Comparison of ENCODE assay signal across 8 cellular contexts in genomic region chr12:49548481-49548821, GRCh38. TPM values are rescaled to one million over a fixed set of nuclear protein-coding genes. Genes with fewer than 3 reads are reported as not detected.
DNase-seq lines count a peak whose midpoint lies in the region; ATAC-seq, FAIRE-seq and TF ChIP-seq lines count a peak whose summit lies in the region.

No MANE protein-coding gene starts in this region.

- RAD21 ChIA-PET in GM12878 (lab: Charles Lee; ENCODE audit: unreplicated experiment): interaction anchor here (1.9 kb wide), 1 partner anchor 190 kb away, joined by 6 read pairs; no protein-coding TSS in a partner anchor

- no peak for TF ChIP-seq CTCF in GM12878 (IDR thresholded peaks at IDR 0.05 in 2 of 3, conservative IDR thresholded peaks at IDR 0.05 in 1 of 3; ENCODE audit: control insufficient read depth in 2 of 3, extremely low read depth in 1 of 3, insufficient read depth in 1 of 3, low read depth in 3 of 3, low read length in 3 of 3)
- TF ChIP-seq CTCF in upper lobe of left lung (IDR thresholded peaks at IDR 0.05): no peak

- SMC1A ChIA-PET in GM12878 (lab: Charles Lee; ENCODE audit: uncharacterized antibody, unreplicated experiment): no interaction called here

- CTCF ChIA-PET in GM12878 (lab: Yijun Ruan, JAX): no interaction called here
- CTCF ChIA-PET in naive thymus-derived CD4-positive, alpha-beta T cell (lab: Charles Lee): interaction anchor here (1.2 kb wide), 1 partner anchor 190 kb away, joined by 3 read pairs; no protein-coding TSS in a partner anchor

- H3K9ac ChIP-seq in GM12878 (ENCODE audit: control insufficient read depth, insufficient read depth, low read length): no peak overlapping the region

- no TSS peak for BruUV-seq in GM12878 (replicated peaks; lab: Mats Ljungman, UMichigan)

- H3K4me3 Mint-ChIP-seq in activated naive CD4-positive, alpha-beta T cell treated with anti-CD3 and anti-CD28 coated beads, Interleukin-2, amount 50 U/mL, for 24 hours: peak overlapping the region; percentile 78
- H3K4me3 Mint-ChIP-seq in naive thymus-derived CD4-positive, alpha-beta T cell: peak overlapping the region in 9 of 10 donors; percentile 59 to 85 (median 79)

- TF ChIP-seq EP300 in GM12878 (IDR thresholded peaks at IDR 0.05; ENCODE audit: borderline replicate concordance in 1 of 2, control insufficient read depth in 1 of 2, low read depth in 2 of 2, low read length in 2 of 2) (no peak), upper lobe of left lung (IDR thresholded peaks at IDR 0.05) (no peak)

- H3K4me3 ChIP-seq in GM12878: no peak overlapping the region
- peak overlapping the region; percentile 14 for H3K4me3 ChIP-seq in naive thymus-derived CD4-positive, alpha-beta T cell (ENCODE audit: low read length)
- peak overlapping the region in 3 of 4 donors; percentile 25 to 43 (median 36) for H3K4me3 ChIP-seq in upper lobe of left lung

- no peaks in the 10 kb centered on the region for H3K9me3 Mint-ChIP-seq in activated naive CD4-positive, alpha-beta T cell treated with anti-CD3 and anti-CD28 coated beads, Interleukin-2, amount 50 U/mL, for 24 hours
- H3K9me3 Mint-ChIP-seq in naive thymus-derived CD4-positive, alpha-beta T cell: peaks cover 0 to 2% (median 0%) of the 10 kb centered on the region in 11 donors

- H3K36me3 ChIP-seq in GM12878 (ENCODE audit: control insufficient read depth in 2 of 2, insufficient read depth in 2 of 2, low read length in 1 of 2): no peaks in the 10 kb centered on the region
- H3K36me3 ChIP-seq in naive thymus-derived CD4-positive, alpha-beta T cell (ENCODE audit: control insufficient read depth in 2 of 3, insufficient read depth in 3 of 3, low read length in 3 of 3): no peaks in the 10 kb centered on the region
- no peaks in the 10 kb centered on the region for H3K36me3 ChIP-seq in upper lobe of left lung

- WGBS in GM12878 (ENCODE audit: insufficient coverage, insufficient replicate concordance, low lambda C conversion rate, missing lambda C conversion rate): 70% methylated on average over 6 of the region's 8 CpGs
- WGBS in upper lobe of left lung, 2 donors: 42 to 52% methylated on average over 5 to 8 of the region's 8 CpGs

- peaks cover 9% of the 10 kb centered on the region for H3K4me1 Mint-ChIP-seq in activated naive CD4-positive, alpha-beta T cell treated with anti-CD3 and anti-CD28 coated beads, Interleukin-2, amount 50 U/mL, for 24 hours
- H3K4me1 Mint-ChIP-seq in naive thymus-derived CD4-positive, alpha-beta T cell: peaks cover 9 to 20% (median 16%) of the 10 kb centered on the region in 7 donors

- H3K27ac Mint-ChIP-seq in activated naive CD4-positive, alpha-beta T cell treated with anti-CD3 and anti-CD28 coated beads, Interleukin-2, amount 50 U/mL, for 24 hours: no peak overlapping the region
- peak overlapping the region in 2 of 9 donors; percentile 19 to 26 for H3K27ac Mint-ChIP-seq in naive thymus-derived CD4-positive, alpha-beta T cell

- no peaks in the 10 kb centered on the region for H3K9me3 ChIP-seq in GM12878 (replicated peaks; ENCODE audit: control insufficient read depth, insufficient read depth, low read length)
- H3K9me3 ChIP-seq in naive thymus-derived CD4-positive, alpha-beta T cell (ENCODE audit: control insufficient read depth in 2 of 3, low read length in 3 of 3): no peaks in the 10 kb centered on the region
- no peaks in the 10 kb centered on the region for H3K9me3 ChIP-seq in upper lobe of left lung

- H3K4me1 ChIP-seq in GM12878 (ENCODE audit: control insufficient read depth, insufficient read depth, low read length): no peaks in the 10 kb centered on the region
- H3K4me1 ChIP-seq in naive thymus-derived CD4-positive, alpha-beta T cell (ENCODE audit: control insufficient read depth in 2 of 2, insufficient read depth in 2 of 2, low read length in 2 of 2): peaks cover 0 to 11% of the 10 kb centered on the region in 2 donors
- peaks cover 12 to 15% (median 13%) of the 10 kb centered on the region in 4 donors for H3K4me1 ChIP-seq in upper lobe of left lung

- TF ChIP-seq RAD21 in GM12878 (IDR thresholded peaks at IDR 0.05; ENCODE audit: insufficient read depth, low read depth, low read length): no peak

- DNase-seq in activated naive CD4-positive, alpha-beta T cell treated with Interleukin-2 at 50 U/mL for 16 hours: no peak
- no peak for DNase-seq in GM12878 (ENCODE audit: low read depth, low spot score)
- DNase-seq in naive thymus-derived CD4-positive, alpha-beta T cell: no peak
- no peak for DNase-seq in upper lobe of left lung
- no peak for DNase-seq in stimulated activated naive CD4-positive, alpha-beta T cell treated with Interleukin-2 at 50 U/mL for 16 hours (lab: John Stamatoyannopoulos, UW)
- DNase-seq in NCI-H2107 (lab: John Stamatoyannopoulos, UW): no peak
- DNase-seq in T-helper 1 cell: no peak

- POLR2A ChIA-PET in GM12878 (lab: Charles Lee): no interaction called here
- POLR2A ChIA-PET in naive thymus-derived CD4-positive, alpha-beta T cell (lab: Charles Lee): interaction anchor here (1.0 to 1.5 kb wide), 3 partner anchors 9 to 360 kb away, joined by 3 to 6 read pairs (median 6); partner anchors contain the start of genes KCNH3 and TUBA1A

- peaks cover 2% of the 10 kb centered on the region for H3K27me3 Mint-ChIP-seq in activated naive CD4-positive, alpha-beta T cell treated with anti-CD3 and anti-CD28 coated beads, Interleukin-2, amount 50 U/mL, for 24 hours
- peaks cover 0 to 45% (median 5%) of the 10 kb centered on the region in 5 donors for H3K27me3 Mint-ChIP-seq in naive thymus-derived CD4-positive, alpha-beta T cell

- no peak for FAIRE-seq in GM12878 (lab: Jason Lieb, UNC)

- H3K4me2 ChIP-seq in GM12878 (ENCODE audit: control insufficient read depth, insufficient read depth): peak overlapping the region; percentile 30; the same call in 1 of the 2 replicates

- H2AFZ ChIP-seq in GM12878 (ENCODE audit: control insufficient read depth, low read depth, low read length): no peak overlapping the region

- no peaks in the 10 kb centered on the region for H3K79me2 ChIP-seq in GM12878 (ENCODE audit: control insufficient read depth, insufficient read depth, low read length)

- in situ Hi-C loops in GM12878 (cut with MboI): no loop called here

- intact Hi-C loops in GM12878 (cut with micrococcal nuclease; ENCODE audit: unreplicated experiment): no loop called here
- intact Hi-C loops in naive thymus-derived CD4-positive, alpha-beta T cell (cut with micrococcal nuclease): no loop called here

- TF ChIP-seq POLR2A in GM12878 (IDR thresholded peaks at IDR 0.05; ENCODE audit: low read depth, low read length) (no peak), upper lobe of left lung (IDR thresholded peaks at IDR 0.05) (no peak)

- ATAC-seq in GM12878: no peak; the same call in 2 of the 3 replicates
- peak; percentile 5 for ATAC-seq in naive thymus-derived CD4-positive, alpha-beta T cell
- no peak for ATAC-seq in upper lobe of left lung (ENCODE audit: low FRiP score in 2 of 2)

- H3K27me3 ChIP-seq in GM12878 (replicated peaks in 1 of 2; ENCODE audit: control insufficient read depth in 2 of 2, insufficient read depth in 2 of 2, low read length in 1 of 2): peaks cover 0 to 12% of the 10 kb centered on the region in 2 experiments; a peak in 3 of 4 replicates
- H3K27me3 ChIP-seq in naive thymus-derived CD4-positive, alpha-beta T cell (ENCODE audit: control insufficient read depth in 2 of 2, insufficient read depth in 2 of 2, low read length in 2 of 2): no peaks in the 10 kb centered on the region
- H3K27me3 ChIP-seq in upper lobe of left lung: peaks cover 0 to 17% (median 10%) of the 10 kb centered on the region in 4 donors

- no peaks in the 10 kb centered on the region for H3K36me3 Mint-ChIP-seq in activated naive CD4-positive, alpha-beta T cell treated with anti-CD3 and anti-CD28 coated beads, Interleukin-2, amount 50 U/mL, for 24 hours
- H3K36me3 Mint-ChIP-seq in naive thymus-derived CD4-positive, alpha-beta T cell: no peaks in the 10 kb centered on the region

- no peaks in the 10 kb centered on the region for H4K20me1 ChIP-seq in GM12878 (ENCODE audit: control insufficient read depth, insufficient read depth)

- H3K27ac ChIP-seq in GM12878 (ENCODE audit: control insufficient read depth, insufficient read depth) (no peak overlapping the region), upper lobe of left lung (no peak overlapping the region)
- H3K27ac ChIP-seq in naive thymus-derived CD4-positive, alpha-beta T cell (ENCODE audit: low read depth, low read length): peak overlapping the region; percentile 47

RNA-seq across cellular contexts. Expression of gene KCNH3, which starts 9.6 kb away (rescaled TPM):
- 0.20 and 0.27 TPM in 2 replicates for total RNA-seq in GM12878 (2013; cell fraction: nucleolus; rRNA removed)
- total RNA-seq in GM12878 (2014; rRNA removed) (0.11 and 0.45 TPM in 2 replicates), GM12878 (2014; rRNA removed; fragmentation: Illumina TruSeq; extraction: Trizol) (0.05 TPM in 1 of 2 replicates, not detected in the other), GM12878 (2021) (0.08 and 0.29 TPM in 2 replicates), upper lobe of left lung (10 to 100 TPM in 1 of 6 donors, 1 to 10 TPM in 4, under 1 TPM in 1; 0.37 to 19.9 (median 2.5) TPM)
- polyA plus RNA-seq in GM12878 (2011; ENCODE audit: low read depth): 0.09 TPM
- polyA plus RNA-seq in GM12878 (2011; rRNA removed) (0.03 TPM in 1 of 2 replicates, not detected in the other), GM12878 (2014; fragmentation: Illumina TruSeq; extraction: Trizol) (0.04 TPM in 1 of 2 replicates, not detected in the other), GM12878 (2014; fragmentation: Nextera tagmentation; extraction: Ambion mirVana) (not detected), GM12878 (2014; rRNA removed) (0.26 and 0.49 TPM in 2 replicates), GM12878 (2016; fragmentation: Nextera tagmentation; extraction: Ambion mirVana) (not detected)
- polyA plus RNA-seq in GM12878 (2011; cell fraction: cytosol; rRNA removed): 0.06 and 0.07 TPM in 2 replicates
- polyA plus RNA-seq in GM12878 (2011; cell fraction: nucleus; rRNA removed): 0.19 and 0.25 TPM in 2 replicates
- polyA plus RNA-seq in GM12878 (2012): 0.32 and 0.77 TPM in 2 replicates
- not detected in 2 replicates for polyA minus RNA-seq in GM12878 (2011; rRNA and poly(A)+ RNA removed)
- not detected in 2 replicates for polyA minus RNA-seq in GM12878 (2011; cell fraction: cytosol; rRNA and poly(A)+ RNA removed)
- polyA minus RNA-seq in GM12878 (2011; cell fraction: nucleus; rRNA and poly(A)+ RNA removed): not detected in 2 replicates
- total RNA-seq in naive thymus-derived CD4-positive, alpha-beta T cell: 1 to 10 TPM in 4 of 5 experiments, under 1 TPM in 1; 0.99 to 5.3 (median 3.8) TPM
- 1 to 10 TPM; 1.9 to 3.8 TPM for polyA plus RNA-seq in naive thymus-derived CD4-positive, alpha-beta T cell

RNA-seq across cellular contexts. Expression of gene MCRS1, which starts 19.5 kb away (rescaled TPM):
- 43.5 and 50.3 TPM in 2 replicates for total RNA-seq in GM12878 (2013; cell fraction: nucleolus; rRNA removed)
- total RNA-seq in GM12878 (2014; rRNA removed) (59.2 and 62.7 TPM in 2 replicates), GM12878 (2014; rRNA removed; fragmentation: Illumina TruSeq; extraction: Trizol) (45.3 and 49.5 TPM in 2 replicates), GM12878 (2021) (63.0 and 67.9 TPM in 2 replicates), upper lobe of left lung (10 to 100 TPM; 39.6 to 85.9 (median 62.7) TPM)
- polyA plus RNA-seq in GM12878 (2011; ENCODE audit: low read depth): 22.4 TPM
- polyA plus RNA-seq in GM12878 (2011; rRNA removed) (26.1 and 44.8 TPM in 2 replicates), GM12878 (2014; fragmentation: Illumina TruSeq; extraction: Trizol) (17.2 and 46.9 TPM in 2 replicates), GM12878 (2014; fragmentation: Nextera tagmentation; extraction: Ambion mirVana) (10 to 100 TPM; 34.3 to 52.4 TPM), GM12878 (2014; rRNA removed) (76.7 and 78.4 TPM in 2 replicates), GM12878 (2016; fragmentation: Nextera tagmentation; extraction: Ambion mirVana) (10 to 100 TPM; 75.2 to 82.8 TPM)
- 64.1 and 90.2 TPM in 2 replicates for polyA plus RNA-seq in GM12878 (2011; cell fraction: cytosol; rRNA removed)
- 176 and 191 TPM in 2 replicates for polyA plus RNA-seq in GM12878 (2011; cell fraction: nucleus; rRNA removed)
- polyA plus RNA-seq in GM12878 (2012): 33.5 and 39.6 TPM in 2 replicates
- 41.4 and 60.1 TPM in 2 replicates for polyA minus RNA-seq in GM12878 (2011; rRNA and poly(A)+ RNA removed)
- polyA minus RNA-seq in GM12878 (2011; cell fraction: cytosol; rRNA and poly(A)+ RNA removed): 14.2 and 18.6 TPM in 2 replicates
- polyA minus RNA-seq in GM12878 (2011; cell fraction: nucleus; rRNA and poly(A)+ RNA removed): 25.0 and 43.7 TPM in 2 replicates
- 10 to 100 TPM; 70.0 to 85.2 (median 71.4) TPM for total RNA-seq in naive thymus-derived CD4-positive, alpha-beta T cell
- polyA plus RNA-seq in naive thymus-derived CD4-positive, alpha-beta T cell: 10 to 100 TPM; 55.5 to 61.6 TPM

RNA-seq across cellular contexts. Expression of gene FAM186B, which starts 57.0 kb away (rescaled TPM):
- 0.29 and 0.77 TPM in 2 replicates for total RNA-seq in GM12878 (2013; cell fraction: nucleolus; rRNA removed)
- total RNA-seq in GM12878 (2014; rRNA removed) (0.51 and 0.87 TPM in 2 replicates), GM12878 (2014; rRNA removed; fragmentation: Illumina TruSeq; extraction: Trizol) (0.58 and 0.60 TPM in 2 replicates), GM12878 (2021) (0.48 and 0.69 TPM in 2 replicates), upper lobe of left lung (1 to 10 TPM in 2 of 6 donors, under 1 TPM in 4; 0.20 to 3.1 (median 0.73) TPM)
- polyA plus RNA-seq in GM12878 (2011; ENCODE audit: low read depth): 0.34 TPM
- polyA plus RNA-seq in GM12878 (2011; rRNA removed) (0.10 and 0.20 TPM in 2 replicates), GM12878 (2014; fragmentation: Illumina TruSeq; extraction: Trizol) (0.46 and 0.51 TPM in 2 replicates), GM12878 (2014; fragmentation: Nextera tagmentation; extraction: Ambion mirVana) (under 1 TPM; 0.13 to 0.42 TPM), GM12878 (2014; rRNA removed) (0.45 and 0.51 TPM in 2 replicates), GM12878 (2016; fragmentation: Nextera tagmentation; extraction: Ambion mirVana) (under 1 TPM; 0.57 to 0.79 TPM)
- 0.09 and 0.13 TPM in 2 replicates for polyA plus RNA-seq in GM12878 (2011; cell fraction: cytosol; rRNA removed)
- 0.63 and 0.72 TPM in 2 replicates for polyA plus RNA-seq in GM12878 (2011; cell fraction: nucleus; rRNA removed)
- polyA plus RNA-seq in GM12878 (2012): 0.55 and 1.1 TPM in 2 replicates
- polyA minus RNA-seq in GM12878 (2011; rRNA and poly(A)+ RNA removed): 0.22 and 0.57 TPM in 2 replicates
- not detected in 2 replicates for polyA minus RNA-seq in GM12878 (2011; cell fraction: cytosol; rRNA and poly(A)+ RNA removed)
- 0.19 and 0.24 TPM in 2 replicates for polyA minus RNA-seq in GM12878 (2011; cell fraction: nucleus; rRNA and poly(A)+ RNA removed)
- 1 to 10 TPM in 1 of 5 experiments, under 1 TPM in 4; 0.24 to 1.1 (median 0.51) TPM for total RNA-seq in naive thymus-derived CD4-positive, alpha-beta T cell
- under 1 TPM; 0.13 to 0.26 TPM for polyA plus RNA-seq in naive thymus-derived CD4-positive, alpha-beta T cell
